1 cellular context compared by ENCODE assay signal in the genomic region with DNA sequence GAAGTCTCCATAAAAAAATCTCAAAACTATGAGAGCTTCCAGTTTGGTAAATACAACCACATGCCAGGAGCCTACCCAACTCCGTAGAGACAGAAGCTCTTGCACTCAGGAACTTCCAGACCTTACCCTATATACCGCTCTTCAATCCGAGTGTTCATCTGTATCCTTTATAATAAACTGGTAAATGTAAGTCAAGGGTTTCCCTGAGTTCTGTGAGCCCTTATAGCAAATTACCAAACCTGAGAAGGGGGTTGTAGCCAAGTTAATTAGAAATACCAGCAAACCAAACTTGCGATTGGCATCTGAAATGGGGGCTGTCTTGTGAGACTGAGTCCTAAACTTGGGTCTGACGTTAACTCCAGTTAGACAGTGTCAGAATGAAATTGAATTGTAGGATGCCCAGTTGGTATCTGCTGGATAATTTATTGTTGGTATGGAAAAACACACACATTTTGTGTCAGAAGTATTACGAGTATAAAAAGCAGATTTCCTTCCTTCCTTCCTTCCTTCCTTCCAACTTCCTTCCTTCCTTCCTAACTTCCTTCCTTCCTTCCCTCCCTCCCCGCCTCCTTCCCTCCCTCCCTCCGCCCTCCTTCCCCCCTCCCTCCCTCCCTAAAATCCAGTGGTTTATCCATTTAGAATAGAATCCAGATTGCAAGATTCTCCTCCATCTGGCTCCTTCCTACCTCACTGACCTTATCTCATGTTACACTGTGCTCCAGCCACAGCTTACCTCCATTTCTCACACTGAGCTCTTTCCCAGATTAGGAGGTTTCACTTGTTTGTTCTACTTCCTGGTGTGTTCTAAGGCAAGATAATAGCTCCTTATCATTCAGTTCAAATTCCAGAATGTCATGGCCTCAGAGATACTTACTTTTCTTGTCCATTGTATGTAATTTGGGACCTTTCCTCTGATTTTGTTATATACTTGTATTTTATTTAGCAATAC.
A peak's percentile ranks its signal among the peaks of the same experiment; 100 is the strongest.
TF ChIP-seq lines count a peak whose summit lies in the region.

No MANE protein-coding gene starts in this region.

TF ChIP-seq in K562, 482 proteins besides CTCF, POLR2A, EP300 and RAD21 (continued from another document):
- TF ChIP-seq, protein P1, sequence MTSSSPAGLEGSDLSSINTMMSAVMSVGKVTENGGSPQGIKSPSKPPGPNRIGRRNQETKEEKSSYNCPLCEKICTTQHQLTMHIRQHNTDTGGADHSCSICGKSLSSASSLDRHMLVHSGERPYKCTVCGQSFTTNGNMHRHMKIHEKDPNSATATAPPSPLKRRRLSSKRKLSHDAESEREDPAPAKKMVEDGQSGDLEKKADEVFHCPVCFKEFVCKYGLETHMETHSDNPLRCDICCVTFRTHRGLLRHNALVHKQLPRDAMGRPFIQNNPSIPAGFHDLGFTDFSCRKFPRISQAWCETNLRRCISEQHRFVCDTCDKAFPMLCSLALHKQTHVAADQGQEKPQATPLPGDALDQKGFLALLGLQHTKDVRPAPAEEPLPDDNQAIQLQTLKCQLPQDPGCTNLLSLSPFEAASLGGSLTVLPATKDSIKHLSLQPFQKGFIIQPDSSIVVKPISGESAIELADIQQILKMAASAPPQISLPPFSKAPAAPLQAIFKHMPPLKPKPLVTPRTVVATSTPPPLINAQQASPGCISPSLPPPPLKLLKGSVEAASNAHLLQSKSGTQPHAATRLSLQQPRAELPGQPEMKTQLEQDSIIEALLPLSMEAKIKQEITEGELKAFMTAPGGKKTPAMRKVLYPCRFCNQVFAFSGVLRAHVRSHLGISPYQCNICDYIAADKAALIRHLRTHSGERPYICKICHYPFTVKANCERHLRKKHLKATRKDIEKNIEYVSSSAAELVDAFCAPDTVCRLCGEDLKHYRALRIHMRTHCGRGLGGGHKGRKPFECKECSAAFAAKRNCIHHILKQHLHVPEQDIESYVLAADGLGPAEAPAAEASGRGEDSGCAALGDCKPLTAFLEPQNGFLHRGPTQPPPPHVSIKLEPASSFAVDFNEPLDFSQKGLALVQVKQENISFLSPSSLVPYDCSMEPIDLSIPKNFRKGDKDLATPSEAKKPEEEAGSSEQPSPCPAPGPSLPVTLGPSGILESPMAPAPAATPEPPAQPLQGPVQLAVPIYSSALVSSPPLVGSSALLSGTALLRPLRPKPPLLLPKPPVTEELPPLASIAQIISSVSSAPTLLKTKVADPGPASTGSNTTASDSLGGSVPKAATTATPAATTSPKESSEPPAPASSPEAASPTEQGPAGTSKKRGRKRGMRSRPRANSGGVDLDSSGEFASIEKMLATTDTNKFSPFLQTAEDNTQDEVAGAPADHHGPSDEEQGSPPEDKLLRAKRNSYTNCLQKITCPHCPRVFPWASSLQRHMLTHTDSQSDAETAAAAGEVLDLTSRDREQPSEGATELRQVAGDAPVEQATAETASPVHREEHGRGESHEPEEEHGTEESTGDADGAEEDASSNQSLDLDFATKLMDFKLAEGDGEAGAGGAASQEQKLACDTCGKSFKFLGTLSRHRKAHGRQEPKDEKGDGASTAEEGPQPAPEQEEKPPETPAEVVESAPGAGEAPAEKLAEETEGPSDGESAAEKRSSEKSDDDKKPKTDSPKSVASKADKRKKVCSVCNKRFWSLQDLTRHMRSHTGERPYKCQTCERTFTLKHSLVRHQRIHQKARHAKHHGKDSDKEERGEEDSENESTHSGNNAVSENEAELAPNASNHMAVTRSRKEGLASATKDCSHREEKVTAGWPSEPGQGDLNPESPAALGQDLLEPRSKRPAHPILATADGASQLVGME (CRISPR knock-in tag; IDR thresholded peaks at IDR 0.05) = no peak
- TF ChIP-seq MEF2D (tag; conservative IDR thresholded peaks at IDR 0.05; ENCODE audit: low read depth) (peak; percentile 53; the same call in 1 of the 2 replicates), CSDE1 (IDR thresholded peaks at IDR 0.05) (no peak), ILK (tag; IDR thresholded peaks at IDR 0.05; ENCODE audit: borderline replicate concordance, low read depth) (no peak), NUFIP1 (IDR thresholded peaks at IDR 0.05; ENCODE audit: partially characterized antibody) (no peak), TBL1XR1 (IDR thresholded peaks at IDR 0.05; ENCODE audit: low read length in 2 of 2) (peak in 1 of 2 experiments; percentile 83; a peak in 2 of 4 replicates), KDM1A (IDR thresholded peaks at IDR 0.05) (peak; percentile 93 to 94)
- TF ChIP-seq, protein P2, sequence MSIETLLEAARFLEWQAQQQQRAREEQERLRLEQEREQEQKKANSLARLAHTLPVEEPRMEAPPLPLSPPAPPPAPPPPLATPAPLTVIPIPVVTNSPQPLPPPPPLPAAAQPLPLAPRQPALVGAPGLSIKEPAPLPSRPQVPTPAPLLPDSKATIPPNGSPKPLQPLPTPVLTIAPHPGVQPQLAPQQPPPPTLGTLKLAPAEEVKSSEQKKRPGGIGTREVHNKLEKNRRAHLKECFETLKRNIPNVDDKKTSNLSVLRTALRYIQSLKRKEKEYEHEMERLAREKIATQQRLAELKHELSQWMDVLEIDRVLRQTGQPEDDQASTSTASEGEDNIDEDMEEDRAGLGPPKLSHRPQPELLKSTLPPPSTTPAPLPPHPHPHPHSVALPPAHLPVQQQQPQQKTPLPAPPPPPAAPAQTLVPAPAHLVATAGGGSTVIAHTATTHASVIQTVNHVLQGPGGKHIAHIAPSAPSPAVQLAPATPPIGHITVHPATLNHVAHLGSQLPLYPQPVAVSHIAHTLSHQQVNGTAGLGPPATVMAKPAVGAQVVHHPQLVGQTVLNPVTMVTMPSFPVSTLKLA (conservative IDR thresholded peaks at IDR 0.05) = peak in 1 of 2 experiments; percentile 49; a peak in 1 of 4 replicates
TF ChIP-seq in K562: peak in this region for 88.
